ENCODE assay signal across 12 cellular contexts in the genomic region with DNA sequence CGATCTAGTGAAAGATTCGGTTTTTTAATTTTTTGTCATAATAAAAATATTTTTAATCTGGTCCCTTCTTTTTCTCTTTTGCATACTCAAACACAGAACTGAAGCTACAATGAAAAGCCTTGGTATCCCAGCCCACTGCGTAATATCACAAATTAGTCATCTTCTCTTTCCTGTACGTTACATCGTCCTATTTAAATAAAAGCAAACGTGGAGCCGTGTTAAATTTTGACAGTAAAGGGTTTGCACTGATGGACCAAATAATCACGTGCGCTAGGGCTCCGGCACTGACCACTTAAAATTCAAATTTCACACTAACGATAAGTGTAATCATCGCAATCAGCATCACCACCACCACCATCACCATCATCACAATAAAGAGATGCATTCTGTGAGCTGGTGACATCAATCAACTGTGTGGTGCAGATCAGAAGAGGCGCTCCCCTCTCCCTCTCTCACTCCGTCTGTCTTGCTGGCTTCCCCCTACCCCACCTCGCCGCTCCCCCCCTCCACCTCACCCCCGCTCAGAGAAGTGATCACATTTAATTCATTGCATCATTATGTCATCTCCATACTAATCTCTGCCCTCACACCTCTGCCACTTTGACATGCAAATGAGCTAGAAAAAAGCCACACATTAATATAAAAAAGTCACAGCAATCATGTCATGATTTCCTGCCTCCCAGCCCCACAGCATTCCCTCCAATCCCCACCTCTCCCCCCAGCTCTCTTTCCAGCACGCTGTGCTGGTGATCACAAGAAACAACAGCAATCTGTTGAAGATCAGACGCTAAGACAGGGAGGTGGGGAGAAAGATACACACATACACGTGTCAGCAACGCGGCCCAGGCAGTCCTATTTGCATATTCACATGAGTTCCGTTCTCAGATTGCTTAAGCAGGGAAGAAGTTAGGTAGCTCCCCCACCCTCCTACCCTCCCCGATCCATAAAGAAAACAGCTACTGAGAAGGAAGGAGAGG.
DNase-seq lines count a peak whose midpoint lies in the region; ATAC-seq, FAIRE-seq and TF ChIP-seq lines count a peak whose summit lies in the region.
"Had no signal": no experiment of that assay in that cellular context is flagged by ENCODE, and none has a peak within 500 bp of the region (broad histone marks: within the 10 kb centered on the region; RNA-seq: fewer than 3 reads in every experiment).

No MANE protein-coding gene starts in this region.

- no peaks in the 10 kb centered on the region for H4K20me1 ChIP-seq in fibroblast of lung (ENCODE audit: control insufficient read depth, extremely low read depth, insufficient read depth, low read length)

- WGBS in psoas muscle, 3 donors = 25 to 30% (median 26%) methylated on average over 24 of the region's 24 CpGs

- no peak overlapping the region for H2AFZ ChIP-seq in fibroblast of lung (ENCODE audit: low read length)

- no peak overlapping the region for H3K9ac ChIP-seq in fibroblast of lung (ENCODE audit: insufficient read depth, low read length)

- intact Hi-C loops in psoas muscle (cut with DNase I) = no loop called here

- H3K27me3 ChIP-seq in fibroblast of lung (ENCODE audit: control insufficient read depth, insufficient read depth, low read length) (no peaks in the 10 kb centered on the region), psoas muscle (ENCODE audit: insufficient read depth in 3 of 3, low read length in 2 of 3) (peaks cover 0 to 12% (median 0%) of the 10 kb centered on the region in 3 donors)
- H3K27me3 ChIP-seq: uterus had no signal

- no peak overlapping the region for H3K27ac ChIP-seq in fibroblast of lung (ENCODE audit: insufficient read depth, low read length)
- H3K27ac ChIP-seq in psoas muscle = no peak overlapping the region
- H3K27ac ChIP-seq: uterus had no signal

- DNase-seq in NCI-H2107 treated with DMSO at 0.1 percent for 48 hours (lab: John Stamatoyannopoulos, UW; ENCODE audit: unreplicated experiment) (peak; percentile 30), NCI-H2107 (lab: John Stamatoyannopoulos, UW) (no peak), NCI-H2227 treated with DMSO at 0.1 percent for 48 hours (lab: John Stamatoyannopoulos, UW) (peak; percentile 46), fibroblast of lung (ENCODE audit: low read depth in 2 of 2) (peak; percentile 0 to 52), psoas muscle (no peak), H54 (ENCODE audit: insufficient read length, low spot score) (no peak), glomerular visceral epithelial cell (ENCODE audit: extremely low spot score) (no peak)
- DNase-seq: hippocampal formation, NCI-H1048, T1000, uterus had no signal

- TF ChIP-seq CTCF in fibroblast of lung (conservative IDR thresholded peaks at IDR 0.05 in 1 of 2, IDR thresholded peaks at IDR 0.05 in 1 of 2; ENCODE audit: low read depth in 1 of 2, low read length in 2 of 2) = no peak
- TF ChIP-seq CTCF in psoas muscle (IDR thresholded peaks at IDR 0.05) = no peak

- H3K4me3 ChIP-seq in fibroblast of lung (replicated peaks in 1 of 4; ENCODE audit: control extremely low read depth in 1 of 4, insufficient read depth in 1 of 4, low read depth in 3 of 4, low read length in 4 of 4) (peak overlapping the region in 2 of 4 experiments; percentile 23 to 57), psoas muscle (peak overlapping the region; percentile 22)
- H3K4me3 ChIP-seq: uterus had no signal

- H3K79me2 ChIP-seq in fibroblast of lung (ENCODE audit: control insufficient read depth, insufficient read depth, low read length) = no peaks in the 10 kb centered on the region

- no peak for TF ChIP-seq POLR2A in H54 (IDR thresholded peaks at IDR 0.05; ENCODE audit: low read depth, low read length)

- H3K9me3 ChIP-seq in fibroblast of lung (ENCODE audit: control insufficient read depth, insufficient read depth, low read depth, low read length) (no peaks in the 10 kb centered on the region), psoas muscle (no peaks in the 10 kb centered on the region)
- H3K9me3 ChIP-seq: uterus had no signal

- FAIRE-seq in H54 (lab: Jason Lieb, UNC) = no peak

- H3K36me3 ChIP-seq in fibroblast of lung (ENCODE audit: control insufficient read depth, insufficient read depth, low read length) (no peaks in the 10 kb centered on the region), psoas muscle (ENCODE audit: insufficient read depth in 1 of 2, low read depth in 1 of 2) (no peaks in the 10 kb centered on the region)
- H3K36me3 ChIP-seq: uterus had no signal

- H3K4me2 ChIP-seq in fibroblast of lung (ENCODE audit: extremely low read depth, insufficient read depth, low read length) = peak overlapping the region; percentile 52

- H3K4me1 ChIP-seq in fibroblast of lung (ENCODE audit: control insufficient read depth, extremely low read depth, insufficient read depth, low read length) (no peaks in the 10 kb centered on the region), psoas muscle (no peaks in the 10 kb centered on the region)
- H3K4me1 ChIP-seq: uterus had no signal

- ATAC-seq in psoas muscle = no peak
- ATAC-seq in GM21515 (IDR thresholded peaks at IDR 0.05; ENCODE audit: unreplicated experiment) = no peak

Comparison
In these comparisons a context has a peak if more than half of its experiments do, and no peak if none do; other contexts are left out.
1. DNase-seq: peak in NCI-H2107 treated with DMSO at 0.1 percent for 48 hours (single experiment), NCI-H2227 treated with DMSO at 0.1 percent for 48 hours (single experiment) and fibroblast of lung (2 of 2); none in NCI-H2107 (single experiment), psoas muscle (0 of 2), H54 (single experiment) and glomerular visceral epithelial cell (single experiment).